In genomic region chr12:26630546-26631027, GRCh38 we compare ENCODE assay signal across 9 cellular contexts.
DNase-seq lines count a peak whose midpoint lies in the region; ATAC-seq and TF ChIP-seq lines count a peak whose summit lies in the region.
"Had no signal": no experiment of that assay in that cellular context is flagged by ENCODE, and none has a peak within 500 bp of the region (broad histone marks: within the 10 kb centered on the region; RNA-seq: fewer than 3 reads in every experiment).

No MANE protein-coding gene starts in this region.

- POLR2A ChIA-PET in CD8-positive, alpha-beta T cell (lab: Charles Lee), result no interaction called here

- CTCF ChIA-PET in CD8-positive, alpha-beta T cell (lab: Charles Lee), result interaction anchor here (0.6 to 0.8 kb wide), 2 partner anchors 11 to 13 kb away, joined by 3 read pairs; no protein-coding TSS in a partner anchor
- CTCF ChIA-PET in mammary epithelial cell (lab: Charles Lee; ENCODE audit: low non-redundant PET), result no interaction called here

- H3K4me1 Mint-ChIP-seq in CD8-positive, alpha-beta T cell (ENCODE audit: low read depth), result no peaks in the 10 kb centered on the region

- H3K27ac Mint-ChIP-seq in CD8-positive, alpha-beta T cell, result peak overlapping the region; percentile 0

- no peaks in the 10 kb centered on the region for H3K9me3 Mint-ChIP-seq in CD8-positive, alpha-beta T cell

- H3K9ac ChIP-seq in mammary epithelial cell (ENCODE audit: insufficient read depth, low read length), result no peak overlapping the region

- ATAC-seq in CD8-positive, alpha-beta T cell, result no peak
- ATAC-seq in HG02798 (IDR thresholded peaks at IDR 0.05; ENCODE audit: poor library complexity, unreplicated experiment) (no peak), GM18907 (IDR thresholded peaks at IDR 0.05; ENCODE audit: unreplicated experiment) (no peak)

- no peak overlapping the region for H3K4me3 ChIP-seq in CD8-positive, alpha-beta T cell (ENCODE audit: low read depth, low read length)
- H3K4me3 ChIP-seq in SJSA1 (peak overlapping the region; percentile 17), foreskin fibroblast (ENCODE audit: low read depth in 1 of 2, low read length in 2 of 2) (peak overlapping the region in 1 of 2 donors; percentile 9), mammary epithelial cell (replicated peaks in 1 of 3; ENCODE audit: insufficient read depth in 1 of 3, low read depth in 2 of 3, low read length in 3 of 3) (no peak overlapping the region)

- H4K20me1 ChIP-seq in mammary epithelial cell (ENCODE audit: insufficient read depth, low read length), result no peaks in the 10 kb centered on the region

- in situ Hi-C loops in mammary epithelial cell (cut with MboI; ENCODE audit: low sequenced_read_pairs in 2 of 2), result loop anchor here in 1 of 2 donors (25.0 kb wide), 1 partner anchor 518 kb away; no protein-coding TSS in a partner anchor

- BruUV-seq in mammary epithelial cell (replicated peaks; lab: Mats Ljungman, UMichigan), result no TSS peak

- no peaks in the 10 kb centered on the region for H3K27me3 ChIP-seq in CD8-positive, alpha-beta T cell (ENCODE audit: insufficient read depth, low read length)
- H3K27me3 ChIP-seq in SJSA1 (replicated peaks) (no peaks in the 10 kb centered on the region), mammary epithelial cell (ENCODE audit: insufficient read depth, low read length) (no peaks in the 10 kb centered on the region)

- no peak overlapping the region for H3K4me3 Mint-ChIP-seq in CD8-positive, alpha-beta T cell

- no peaks in the 10 kb centered on the region for H3K4me1 ChIP-seq in CD8-positive, alpha-beta T cell (ENCODE audit: insufficient read depth, low read length)
- H3K4me1 ChIP-seq in SJSA1 (replicated peaks) (peaks cover 70% of the 10 kb centered on the region), mammary epithelial cell (ENCODE audit: insufficient read depth, low read length) (peaks cover 24% of the 10 kb centered on the region)

- TF ChIP-seq CTCF in CD8-positive, alpha-beta T cell (IDR thresholded peaks at IDR 0.05), result no peak
- TF ChIP-seq CTCF in foreskin fibroblast (IDR thresholded peaks at IDR 0.05; ENCODE audit: low read depth, low read length) (no peak), mammary epithelial cell (conservative IDR thresholded peaks at IDR 0.05 in 1 of 2, IDR thresholded peaks at IDR 0.05 in 1 of 2; ENCODE audit: extremely low read depth in 1 of 2, insufficient read depth in 1 of 2, low read depth in 1 of 2, low read length in 2 of 2) (no peak)

- H3K4me2 ChIP-seq in mammary epithelial cell (ENCODE audit: insufficient read depth, low read depth, low read length), result no peak overlapping the region

- DNase-seq in CD8-positive, alpha-beta T cell, result no peak
- DNase-seq in SJSA1 (ENCODE audit: low read depth in 1 of 2, low spot score in 2 of 2) (peak; percentile 78 to 87), foreskin fibroblast (peak; percentile 41 to 61), posterior vena cava (ENCODE audit: low spot score) (peak; percentile 84), mammary epithelial cell (no peak), NCI-H2081 treated with DMSO at 0.1 percent for 48 hours (lab: John Stamatoyannopoulos, UW) (no peak)

- H2AFZ ChIP-seq in mammary epithelial cell (ENCODE audit: low read depth, low read length), result no peak overlapping the region

- 87% methylated on average over 10 of the region's 10 CpGs for WGBS in mammary epithelial cell (ENCODE audit: low coverage, missing lambda C conversion rate)

- H3K27me3 Mint-ChIP-seq in CD8-positive, alpha-beta T cell (ENCODE audit: low read depth), result no peaks in the 10 kb centered on the region

- H3K9me3 ChIP-seq in CD8-positive, alpha-beta T cell (ENCODE audit: low read length), result no peaks in the 10 kb centered on the region
- H3K9me3 ChIP-seq in SJSA1 (replicated peaks) (no peaks in the 10 kb centered on the region), mammary epithelial cell (replicated peaks; ENCODE audit: insufficient read depth, low read length) (no peaks in the 10 kb centered on the region)

- H3K79me2 ChIP-seq in mammary epithelial cell (ENCODE audit: insufficient read depth, low read length), result no peaks in the 10 kb centered on the region

- no peaks in the 10 kb centered on the region for H3K36me3 ChIP-seq in CD8-positive, alpha-beta T cell (ENCODE audit: insufficient read depth, low read length)
- H3K36me3 ChIP-seq in SJSA1 (peaks cover 32% of the 10 kb centered on the region), mammary epithelial cell (ENCODE audit: insufficient read depth, low read length) (peaks cover 2% of the 10 kb centered on the region)

- H3K27ac ChIP-seq in CD8-positive, alpha-beta T cell (ENCODE audit: low read depth, low read length), result no peak overlapping the region
- H3K27ac ChIP-seq in SJSA1 (peak overlapping the region; percentile 93), mammary epithelial cell (ENCODE audit: insufficient read depth, low read depth, low read length) (no peak overlapping the region)
- H3K27ac ChIP-seq: HL-60 had no signal

- dilution Hi-C loops in mammary epithelial cell (cut with HindIII; ENCODE audit: low sequenced_read_pairs), result no loop called here

- peaks cover 58% of the 10 kb centered on the region for H3K36me3 Mint-ChIP-seq in CD8-positive, alpha-beta T cell

- intact Hi-C loops in CD8-positive, alpha-beta T cell (cut with DNase I, micrococcal nuclease), result no loop called here
- intact Hi-C loops in posterior vena cava (cut with DNase I) (no loop called here), mammary epithelial cell (cut with micrococcal nuclease) (no loop called here)

Comparison
In these comparisons a context has a peak if more than half of its experiments do, and no peak if none do; other contexts are left out.
1. DNase-seq: peak in SJSA1 (2 of 2), foreskin fibroblast (2 of 2) and posterior vena cava (single experiment); none in CD8-positive, alpha-beta T cell (0 of 7), mammary epithelial cell (single experiment) and NCI-H2081 treated with DMSO at 0.1 percent for 48 hours (single experiment).